8 cellular contexts compared by ENCODE assay signal in genomic region chr6:151494235-151494950, GRCh38. TPM values are rescaled to one million over a fixed set of nuclear protein-coding genes. Genes with fewer than 3 reads are reported as not detected.
DNase-seq lines count a peak whose midpoint lies in the region; ATAC-seq and TF ChIP-seq lines count a peak whose summit lies in the region.

No MANE protein-coding gene starts in this region.

- H3K4me3 ChIP-seq in esophagus muscularis mucosa: peak overlapping the region; percentile 59 to 72 (median 66)
- peak overlapping the region; percentile 65 to 69 for H3K4me3 ChIP-seq in muscle layer of colon (ENCODE audit: low read depth in 1 of 2, low read length in 2 of 2)

- DNase-seq in AG20443 (ENCODE audit: low spot score) (peak; percentile 60), HCEC 1CT (peak; percentile 11), activated B cell treated with CpG ODN at 0.5 μM for 24 hours (no peak), esophagus muscularis mucosa (ENCODE audit: extremely low spot score) (no peak), type B pancreatic cell (ENCODE audit: extremely low spot score, unreplicated experiment) (no peak), LoVo (ENCODE audit: low spot score) (no peak)

- WGBS in esophagus muscularis mucosa: 3% methylated on average over 22 of the region's 43 CpGs

- no peak overlapping the region for H3K9ac ChIP-seq in muscle layer of colon (ENCODE audit: low read length)

- no peak for TF ChIP-seq CTCF in activated B cell treated with CpG ODN at 0.5 μM for 24 hours (IDR thresholded peaks at IDR 0.05)
- TF ChIP-seq CTCF in esophagus muscularis mucosa (IDR thresholded peaks at IDR 0.05): no peak
- no peak for TF ChIP-seq CTCF in type B pancreatic cell (conservative IDR thresholded peaks at IDR 0.05)

- H3K27me3 Mint-ChIP-seq in activated B cell treated with CpG ODN at 0.5 μM for 24 hours (peaks cover 37% of the 10 kb centered on the region), type B pancreatic cell (peaks cover 59% of the 10 kb centered on the region)

- POLR2A ChIA-PET in activated B cell treated with CpG ODN at 0.5 μM for 24 hours (lab: Charles Lee): no interaction called here

- H3K9me3 Mint-ChIP-seq in activated B cell treated with CpG ODN at 0.5 μM for 24 hours (no peaks in the 10 kb centered on the region), type B pancreatic cell (no peaks in the 10 kb centered on the region)

- H3K36me3 Mint-ChIP-seq in activated B cell treated with CpG ODN at 0.5 μM for 24 hours (ENCODE audit: low read depth) (no peaks in the 10 kb centered on the region), type B pancreatic cell (no peaks in the 10 kb centered on the region)

- ATAC-seq in activated B cell treated with CpG ODN at 0.5 μM for 24 hours (ENCODE audit: low read depth) (peak; percentile 21), GM18870 (IDR thresholded peaks at IDR 0.05; ENCODE audit: unreplicated experiment) (no peak)

- no peak for TF ChIP-seq POLR2A in esophagus muscularis mucosa (IDR thresholded peaks at IDR 0.05; ENCODE audit: low read depth)

- H3K4me3 Mint-ChIP-seq in activated B cell treated with CpG ODN at 0.5 μM for 24 hours (peak overlapping the region; percentile 67), type B pancreatic cell (peak overlapping the region; percentile 88)

- peaks cover 18% of the 10 kb centered on the region for H3K4me1 Mint-ChIP-seq in activated B cell treated with CpG ODN at 0.5 μM for 24 hours
- peaks cover 6% of the 10 kb centered on the region for H3K4me1 Mint-ChIP-seq in type B pancreatic cell (ENCODE audit: unreplicated experiment)

- intact Hi-C loops in activated B cell treated with CpG ODN at 0.5 μM for 24 hours (cut with micrococcal nuclease) (no loop called here), esophagus muscularis mucosa (cut with DNase I) (no loop called here)

- H3K4me1 ChIP-seq in esophagus muscularis mucosa (peaks cover 10 to 23% (median 18%) of the 10 kb centered on the region in 4 donors), muscle layer of colon (ENCODE audit: insufficient read depth, low read length) (peaks cover 7% of the 10 kb centered on the region)

- CTCF ChIA-PET in activated B cell treated with CpG ODN at 0.5 μM for 24 hours (lab: Charles Lee): no interaction called here

- H3K27ac ChIP-seq in esophagus muscularis mucosa (replicated peaks in 1 of 4) (peak overlapping the region; percentile 12 to 65 (median 58)), muscle layer of colon (ENCODE audit: low read depth, low read length) (peak overlapping the region; percentile 24)

- H3K27me3 ChIP-seq in esophagus muscularis mucosa: peaks cover 0 to 39% (median 1%) of the 10 kb centered on the region in 4 donors
- peaks cover 9 to 15% of the 10 kb centered on the region in 2 donors for H3K27me3 ChIP-seq in muscle layer of colon (ENCODE audit: control insufficient read depth in 1 of 2, insufficient read depth in 2 of 2, low read length in 2 of 2)

- H3K27ac Mint-ChIP-seq in activated B cell treated with CpG ODN at 0.5 μM for 24 hours (no peak overlapping the region), type B pancreatic cell (peak overlapping the region; percentile 46)

- TF ChIP-seq EP300 in esophagus muscularis mucosa (IDR thresholded peaks at IDR 0.05): no peak

- no peaks in the 10 kb centered on the region for H3K9me3 ChIP-seq in esophagus muscularis mucosa
- H3K9me3 ChIP-seq in muscle layer of colon (ENCODE audit: low read length): no peaks in the 10 kb centered on the region

- no peaks in the 10 kb centered on the region for H3K36me3 ChIP-seq in esophagus muscularis mucosa
- H3K36me3 ChIP-seq in muscle layer of colon (ENCODE audit: insufficient read depth, low read length): no peaks in the 10 kb centered on the region

RNA-seq across cellular contexts. Expression of gene CCDC170, which starts 0.6 kb away (rescaled TPM):
- total RNA-seq in activated B cell treated with CpG ODN at 0.5 μM for 24 hours: not detected in 2 replicates
- total RNA-seq in esophagus muscularis mucosa: 1 to 10 TPM in 1 of 4 donors, under 1 TPM in 3; 0.32 to 1.5 (median 0.49) TPM
- 0.24 and 1.9 TPM in 2 replicates for total RNA-seq in type B pancreatic cell (ENCODE audit: low replicate concordance)

RNA-seq across cellular contexts. Expression of gene RMND1, which starts 42.5 kb away (rescaled TPM):
- total RNA-seq in activated B cell treated with CpG ODN at 0.5 μM for 24 hours (12.4 and 17.1 TPM in 2 replicates), esophagus muscularis mucosa (10 to 100 TPM in 3 of 4 donors, 1 to 10 TPM in 1; 9.9 to 18.7 (median 12.1) TPM), type B pancreatic cell (ENCODE audit: low replicate concordance) (22.7 and 28.6 TPM in 2 replicates)

Comparison
In these comparisons a context has a peak if more than half of its experiments do, and no peak if none do; other contexts are left out.
1. DNase-seq: peak in AG20443 (single experiment) and HCEC 1CT (single experiment); none in activated B cell treated with CpG ODN at 0.5 μM for 24 hours (single experiment), esophagus muscularis mucosa (single experiment), type B pancreatic cell (single experiment) and LoVo (single experiment).